ENCODE assay signal across 8 cellular contexts in the genomic region with DNA sequence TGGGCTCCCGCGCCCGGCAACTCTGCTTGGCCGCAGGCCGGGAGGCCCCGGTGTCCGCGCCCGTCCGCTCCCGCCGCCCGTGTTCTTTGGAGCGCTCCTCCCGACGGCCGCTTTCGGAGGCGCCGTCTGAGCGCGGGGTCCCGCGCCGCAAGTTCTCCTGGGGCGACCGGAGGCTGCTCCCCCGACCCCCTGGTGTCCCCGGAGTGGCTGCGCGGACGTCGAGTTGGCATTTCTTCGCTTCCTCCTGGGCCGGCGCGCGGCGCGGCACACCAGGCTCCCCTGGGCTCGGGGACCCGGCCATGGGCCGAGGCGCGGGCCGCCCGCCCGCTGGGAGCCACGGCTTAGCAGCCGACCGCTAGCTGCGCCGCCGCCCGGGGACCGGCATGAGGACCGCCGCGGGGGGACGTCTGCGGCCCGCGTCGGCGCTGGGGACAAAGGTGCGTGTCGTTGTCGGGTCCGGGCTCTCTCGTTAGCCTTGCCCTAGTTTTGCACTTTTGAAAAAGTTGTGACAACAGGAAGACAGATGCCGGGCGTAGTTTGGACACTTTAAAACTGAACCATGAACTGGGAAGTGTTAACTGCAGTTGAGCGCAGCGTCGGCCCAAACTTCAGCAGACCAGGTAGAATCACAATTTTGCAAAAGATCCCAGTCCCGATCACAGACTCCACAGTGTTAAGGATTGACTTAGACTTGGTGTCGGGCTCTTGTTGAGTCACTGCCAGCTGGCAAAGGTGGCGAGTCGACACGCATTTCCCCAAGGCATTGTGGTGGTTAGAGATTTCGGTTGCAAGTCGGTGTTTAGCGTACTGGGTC.
DNase-seq lines count a peak whose midpoint lies in the region; ATAC-seq lines count a peak whose summit lies in the region.

No MANE protein-coding gene starts in this region.

- H3K36me3 Mint-ChIP-seq in memory B cell: peaks cover 7% of the 10 kb centered on the region

- H3K27ac ChIP-seq in KOPT-K1 (ENCODE audit: low read depth, low read length, poor library complexity, severe bottlenecking): peak overlapping the region; percentile 85

- peak overlapping the region; percentile 99 for H3K27ac Mint-ChIP-seq in memory B cell

- peaks cover 28% of the 10 kb centered on the region for H3K4me1 Mint-ChIP-seq in memory B cell

- H3K9me3 ChIP-seq in KOPT-K1 (ENCODE audit: insufficient read depth, low read length, poor library complexity, severe bottlenecking): no peaks in the 10 kb centered on the region

- peak overlapping the region; percentile 94 for H3K4me3 Mint-ChIP-seq in memory B cell

- DNase-seq in GF-D8 (lab: John Stamatoyannopoulos, UW) (peak; percentile 13), memory B cell (ENCODE audit: low spot score in 2 of 2) (peak; percentile 45 to 73), foreskin melanocyte (no peak)
- DNase-seq in activated CD4-positive, alpha-beta T cell treated with anti-CD3 and anti-CD28 coated beads for 4 hours: peak; percentile 22 to 25
- DNase-seq in effector CD8-positive, alpha-beta T cell (lab: John Stamatoyannopoulos, UW): peak; percentile 14
- peak; percentile 48 for DNase-seq in stimulated activated CD8-positive, alpha-beta memory T cell treated with anti-CD3 and anti-CD28 coated beads, Interleukin-4, amount 100 ng/mL, for 48 hours

- H3K9me3 Mint-ChIP-seq in memory B cell: no peaks in the 10 kb centered on the region

- ATAC-seq in GM21825 (IDR thresholded peaks at IDR 0.05; ENCODE audit: unreplicated experiment): peak; percentile 25
- ATAC-seq in memory B cell (ENCODE audit: low read depth): peak; percentile 17

- H3K36me3 ChIP-seq in KOPT-K1 (ENCODE audit: insufficient read depth, low read length): peaks cover 33% of the 10 kb centered on the region

- H3K27me3 Mint-ChIP-seq in memory B cell: no peaks in the 10 kb centered on the region
